In the genomic region with DNA sequence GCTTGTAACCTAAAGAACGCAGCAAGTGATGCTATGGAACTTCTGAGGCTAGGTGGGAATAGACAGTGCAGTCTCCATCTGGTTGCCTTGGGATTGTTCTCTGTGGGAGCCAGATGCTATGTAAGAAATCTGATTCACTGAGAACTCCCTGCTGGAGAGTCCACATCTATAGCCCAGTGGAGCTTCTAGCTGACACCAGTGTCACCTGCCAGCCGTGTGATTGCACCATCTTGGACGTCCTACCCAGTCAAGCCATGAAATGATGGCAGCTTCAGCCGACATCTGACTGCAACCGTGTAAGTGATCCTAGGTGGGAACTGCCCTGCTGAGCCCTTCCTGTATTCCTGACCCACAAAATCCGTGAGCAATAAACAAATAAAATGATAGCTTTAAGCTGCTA, we compare ENCODE assay signal across 26 cellular contexts. TPM values are rescaled to one million over a fixed set of nuclear protein-coding genes. Genes with fewer than 3 reads are reported as not detected.
"Had no signal": no experiment of that assay in that cellular context is flagged by ENCODE, and none has a peak within 500 bp of the region (broad histone marks: within the 10 kb centered on the region; RNA-seq: fewer than 3 reads in every experiment).

No MANE protein-coding gene starts in this region.

- FAIRE-seq: HTR-8/SVneo had no signal

- ATAC-seq: Panc1, PC-3 had no signal

- H3K27ac ChIP-seq: HL-60, RWPE1 had no signal

- H3K9me2 ChIP-seq: SK-N-SH had no signal

- DNase-seq: Karpas-422; KG1; MM.1S; NCI-H1092 treated with DMSO at 0.1 percent for 48 hours; NCI-H1436; NCI-H187; NCI-H2029; NCI-H2081 treated with DMSO at 0.1 percent for 48 hours; NCI-H2171; NCI-H226; NCI-H446; NCI-H510A; NCI-H524 treated with DMSO at 0.1 percent for 48 hours; NCI-H69; NCI-H774; NK-92 treated with Interleukin-12 subunit alpha and Interleukin-12 subunit beta, amount 100 ng/mL, for 24 hours; PC-3; SHP77; SK-N-SH had no signal

- H3K9me3 ChIP-seq: SK-N-SH had no signal

- H3K4me2 ChIP-seq: SK-N-SH had no signal

- H3K9ac ChIP-seq: SK-N-SH had no signal

RNA-seq across cellular contexts. Expression of a gene that starts 19.2 kb away (rescaled TPM):
- total RNA-seq: M059J, OCI-LY7, PC-3, SK-MEL-5 had no signal
- polyA plus RNA-seq: SK-N-SH had no signal
